In genomic region chr2:57899898-57900297, GRCh38 we compare ENCODE assay signal across 20 cellular contexts.
"Had no signal": no experiment of that assay in that cellular context is flagged by ENCODE, and none has a peak within 500 bp of the region (broad histone marks: within the 10 kb centered on the region; RNA-seq: fewer than 3 reads in every experiment).

No MANE protein-coding gene starts in this region.

- H3K27me3 ChIP-seq: colonic mucosa, heart left ventricle, sigmoid colon, suprapubic skin, thyroid gland, upper lobe of left lung, vagina had no signal

- H3K27ac ChIP-seq: colonic mucosa, foreskin keratinocyte, heart left ventricle, sigmoid colon, skin epidermis, suprapubic skin, thyroid gland, upper lobe of left lung, vagina had no signal

- H3K4me3 ChIP-seq: colonic mucosa, heart left ventricle, sigmoid colon, skin epidermis, suprapubic skin, thyroid gland, upper lobe of left lung, vagina had no signal

- H3K9me3 ChIP-seq: colonic mucosa, heart left ventricle, sigmoid colon, suprapubic skin, thyroid gland, upper lobe of left lung, vagina had no signal

- DNase-seq: colonic mucosa; dermis blood vessel endothelial cell; endodermal cell; erythroblast; foreskin keratinocyte; heart left ventricle; hippocampal formation; islet precursor cell; mammary epithelial cell; naive thymus-derived CD8-positive, alpha-beta T cell; posterior cingulate gyrus; sigmoid colon; stimulated activated naive CD4-positive, alpha-beta T cell treated with Interleukin-2 at 50 U/mL for 16 hours; thyroid gland; upper lobe of left lung had no signal

- ATAC-seq: foreskin keratinocyte; heart left ventricle; left lobe of liver; naive thymus-derived CD8-positive, alpha-beta T cell had no signal

- H3K4me1 ChIP-seq: colonic mucosa, foreskin keratinocyte, heart left ventricle, sigmoid colon, suprapubic skin, thyroid gland, upper lobe of left lung, vagina had no signal

- H3K36me3 ChIP-seq: colonic mucosa, heart left ventricle, sigmoid colon, suprapubic skin, thyroid gland, upper lobe of left lung, vagina had no signal

- FAIRE-seq: endothelial cell of umbilical vein had no signal
